1 cellular context compared by ENCODE assay signal in genomic region chr2:239145106-239145505, GRCh38.
TF ChIP-seq lines count a peak whose summit lies in the region.

No MANE protein-coding gene starts in this region.

TF ChIP-seq in WTC11, 78 proteins besides CTCF, POLR2A, EP300 and RAD21 (continued from another document):
- TF ChIP-seq MLX (CRISPR knock-in tag; IDR thresholded peaks at IDR 0.05), result no peak
- no peak for TF ChIP-seq CDX4 (CRISPR knock-in tag; IDR thresholded peaks at IDR 0.05; ENCODE audit: borderline replicate concordance)
- no peak for TF ChIP-seq CREB1 (CRISPR knock-in tag; IDR thresholded peaks at IDR 0.05)
- TF ChIP-seq FOXJ3 (CRISPR knock-in tag; IDR thresholded peaks at IDR 0.05; ENCODE audit: borderline replicate concordance), result no peak
